Comparison of ENCODE assay signal across 22 cellular contexts in genomic region chr10:72783290-72783689, GRCh38.
DNase-seq lines count a peak whose midpoint lies in the region; ATAC-seq and TF ChIP-seq lines count a peak whose summit lies in the region.
"Had no signal": no experiment of that assay in that cellular context is flagged by ENCODE, and none has a peak within 500 bp of the region (broad histone marks: within the 10 kb centered on the region; RNA-seq: fewer than 3 reads in every experiment).

No MANE protein-coding gene starts in this region.

- peak; percentile 81 for DNase-seq in G401 (ENCODE audit: low spot score)
- no peak for DNase-seq in RWPE2 (ENCODE audit: low spot score)
- no peak for DNase-seq in epithelial cell of prostate (ENCODE audit: low read depth, low spot score)
- DNase-seq in progenitor cell of endocrine pancreas (ENCODE audit: low spot score, unreplicated experiment) = no peak
- no peak for DNase-seq in NCI-H524 (lab: John Stamatoyannopoulos, UW)
- no peak for DNase-seq in HK-2 (ENCODE audit: unreplicated experiment)
- DNase-seq in NCI-H2196 (lab: John Stamatoyannopoulos, UW; ENCODE audit: unreplicated experiment) = no peak
- no peak for DNase-seq in stimulated activated naive CD8-positive, alpha-beta T cell treated with anti-CD3 and anti-CD28 coated beads, Interleukin-15, amount 100 ng/mL, for 72 hours
- DNase-seq: activated CD8-positive, alpha-beta T cell treated with anti-CD3 and anti-CD28 coated beads for 36 hours; activated naive CD4-positive, alpha-beta T cell treated with anti-CD3 and anti-CD28 coated beads for 36 hours; activated T-cell treated with anti-CD3 and anti-CD28 coated beads, Interleukin-2, amount 50 U/mL, for 1 hour; Caco-2; effector CD4-positive, alpha-beta T cell; left ventricle myocardium inferior; mucosa of descending colon; NCI-H1092; NCI-H2029 treated with DMSO at 0.1 percent for 48 hours; NCI-H446 treated with DMSO at 0.1 percent for 48 hours; NK-92 treated with Interleukin-12 subunit alpha and Interleukin-12 subunit beta, amount 100 ng/mL, for 24 hours; substantia nigra had no signal

- H3K36me3 Mint-ChIP-seq in progenitor cell of endocrine pancreas (ENCODE audit: insufficient read depth) = peaks cover 14% of the 10 kb centered on the region

- H3K36me3 ChIP-seq in RWPE2 (ENCODE audit: low read depth) = no peaks in the 10 kb centered on the region
- H3K36me3 ChIP-seq: BLaER1, left ventricle myocardium inferior had no signal

- H3K27me3 Mint-ChIP-seq in progenitor cell of endocrine pancreas = no peaks in the 10 kb centered on the region
- no peaks in the 10 kb centered on the region for H3K27me3 Mint-ChIP-seq in stimulated activated naive CD8-positive, alpha-beta T cell treated with anti-CD3 and anti-CD28 coated beads, Interleukin-15, amount 100 ng/mL, for 72 hours
- H3K27me3 Mint-ChIP-seq: activated CD8-positive, alpha-beta T cell treated with anti-CD3 and anti-CD28 coated beads for 36 hours; central memory CD8-positive, alpha-beta T cell had no signal

- peaks cover 27% of the 10 kb centered on the region for H3K4me1 ChIP-seq in RWPE2 (ENCODE audit: insufficient read depth, poor library complexity, severe bottlenecking)

- TF ChIP-seq CTCF in RWPE2 (IDR thresholded peaks at IDR 0.05; ENCODE audit: poor library complexity, severe bottlenecking) = no peak
- no peak for TF ChIP-seq CTCF in progenitor cell of endocrine pancreas (IDR thresholded peaks at IDR 0.05; ENCODE audit: unreplicated experiment)

- H3K27me3 ChIP-seq in RWPE2 (ENCODE audit: insufficient read depth, poor library complexity, severe bottlenecking) = no peaks in the 10 kb centered on the region
- H3K27me3 ChIP-seq: BLaER1 had no signal

- no peaks in the 10 kb centered on the region for H3K9me3 ChIP-seq in RWPE2 (ENCODE audit: severe bottlenecking)
- H3K9me3 ChIP-seq: BLaER1, Caco-2, left ventricle myocardium inferior, mucosa of descending colon had no signal

- H3K27ac ChIP-seq in RWPE2 (ENCODE audit: poor library complexity, severe bottlenecking) (peak overlapping the region; percentile 4), epithelial cell of prostate (peak overlapping the region; percentile 10)
- H3K27ac ChIP-seq: BLaER1, left ventricle myocardium inferior had no signal

- H3K4me3 ChIP-seq in RWPE2 (ENCODE audit: severe bottlenecking) = no peak overlapping the region
- H3K4me3 ChIP-seq: BLaER1, left ventricle myocardium inferior, mucosa of descending colon had no signal

- H3K4me3 Mint-ChIP-seq in progenitor cell of endocrine pancreas (ENCODE audit: low read depth) = no peak overlapping the region
- H3K4me3 Mint-ChIP-seq in stimulated activated naive CD8-positive, alpha-beta T cell treated with anti-CD3 and anti-CD28 coated beads, Interleukin-15, amount 100 ng/mL, for 72 hours = no peak overlapping the region
- H3K4me3 Mint-ChIP-seq: activated CD8-positive, alpha-beta T cell treated with anti-CD3 and anti-CD28 coated beads for 36 hours; activated naive CD4-positive, alpha-beta T cell treated with anti-CD3 and anti-CD28 coated beads for 36 hours; central memory CD8-positive, alpha-beta T cell had no signal

- H3K4me1 Mint-ChIP-seq in progenitor cell of endocrine pancreas (ENCODE audit: low read depth) = peaks cover 49% of the 10 kb centered on the region
- peaks cover 13% of the 10 kb centered on the region for H3K4me1 Mint-ChIP-seq in stimulated activated naive CD8-positive, alpha-beta T cell treated with anti-CD3 and anti-CD28 coated beads, Interleukin-15, amount 100 ng/mL, for 72 hours

- H3K27ac Mint-ChIP-seq in progenitor cell of endocrine pancreas = peak overlapping the region; percentile 90
- H3K27ac Mint-ChIP-seq in stimulated activated naive CD8-positive, alpha-beta T cell treated with anti-CD3 and anti-CD28 coated beads, Interleukin-15, amount 100 ng/mL, for 72 hours = no peak overlapping the region
- H3K27ac Mint-ChIP-seq: activated CD8-positive, alpha-beta T cell treated with anti-CD3 and anti-CD28 coated beads for 36 hours; activated naive CD4-positive, alpha-beta T cell treated with anti-CD3 and anti-CD28 coated beads for 36 hours had no signal

- in situ Hi-C loops in G401 (cut with HindIII; ENCODE audit: low sequenced_read_pairs) = no loop called here

- ATAC-seq in RWPE2 (ENCODE audit: low read depth) = 0 out of 3 replicates have a peak, but pooled peaks have one; percentile 38
- ATAC-seq in stimulated activated naive CD8-positive, alpha-beta T cell treated with anti-CD3 and anti-CD28 coated beads, Interleukin-15, amount 100 ng/mL, for 72 hours = no peak
- ATAC-seq: activated CD8-positive, alpha-beta T cell treated with anti-CD3 and anti-CD28 coated beads for 36 hours; mucosa of descending colon had no signal

- peaks cover 12% of the 10 kb centered on the region for H3K9me3 Mint-ChIP-seq in progenitor cell of endocrine pancreas (ENCODE audit: low read depth)
- no peaks in the 10 kb centered on the region for H3K9me3 Mint-ChIP-seq in stimulated activated naive CD8-positive, alpha-beta T cell treated with anti-CD3 and anti-CD28 coated beads, Interleukin-15, amount 100 ng/mL, for 72 hours
- H3K9me3 Mint-ChIP-seq: activated CD8-positive, alpha-beta T cell treated with anti-CD3 and anti-CD28 coated beads for 36 hours; activated naive CD4-positive, alpha-beta T cell treated with anti-CD3 and anti-CD28 coated beads for 36 hours; central memory CD8-positive, alpha-beta T cell had no signal
